Comparison of ENCODE assay signal across 20 cellular contexts in the genomic region with DNA sequence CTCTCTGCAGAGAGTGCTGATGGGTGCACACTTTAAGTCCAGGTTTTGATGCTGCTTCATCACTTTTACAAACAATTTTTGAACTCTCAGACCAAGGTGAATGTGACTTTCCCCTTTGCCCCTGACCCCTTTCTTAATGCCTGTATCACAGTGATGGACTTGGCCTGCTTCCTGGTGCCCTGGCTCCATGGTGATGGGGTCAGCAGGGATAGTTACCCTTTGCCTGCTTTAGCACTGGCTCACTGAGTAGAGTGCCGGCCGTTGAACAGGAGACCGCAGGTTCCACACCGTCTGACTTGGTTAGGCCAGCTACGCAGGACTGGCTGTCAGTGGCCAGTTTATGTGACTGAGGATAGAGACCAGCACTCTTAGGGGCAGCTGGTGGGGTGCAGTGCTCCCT. TPM values are rescaled to one million over a fixed set of nuclear protein-coding genes. Genes with fewer than 3 reads are reported as not detected.
"Had no signal": no experiment of that assay in that cellular context is flagged by ENCODE, and none has a peak within 500 bp of the region (broad histone marks: within the 10 kb centered on the region; RNA-seq: fewer than 3 reads in every experiment).

No MANE protein-coding gene starts in this region.

- DNase-seq: heart right ventricle; islet precursor cell; left ventricle myocardium superior; lower lobe of right lung; mammary epithelial cell; mesenchymal stem cell; naive thymus-derived CD8-positive, alpha-beta T cell; ovary; stimulated activated CD4-positive, alpha-beta T cell treated with anti-CD3 and anti-CD28 coated beads, Interleukin-12 subunit alpha, Interleukin-12 subunit beta, amount 100 ng/mL, for 4 hours; stimulated activated CD4-positive, alpha-beta T cell treated with anti-CD3 and anti-CD28 coated beads, Interleukin-15, amount 100 ng/mL, for 24 hours; stimulated activated CD4-positive, alpha-beta T cell treated with anti-CD3 and anti-CD28 coated beads, Interleukin-2, amount 100 ng/mL, for 24 hours; stimulated activated CD4-positive, alpha-beta T cell treated with anti-CD3 and anti-CD28 coated beads, Interleukin-4, amount 100 ng/mL, for 1 hour; stimulated activated naive B cell treated with anti-CD40 and anti-IgM and Interleukin-4, amounts not matched to agents 10 μg/mL and 1 μg/mL and 100 μg/mL, for 72 hours; substantia nigra; uterus had no signal

- H3K27me3 ChIP-seq: heart right ventricle, hepatocyte, ovary, right atrium auricular region, tibial nerve, uterus had no signal

- H3K4me3 ChIP-seq: heart right ventricle, hepatocyte, lower lobe of right lung, ovary, right atrium auricular region, skin epidermis, tibial nerve, uterus had no signal

- H2AFZ ChIP-seq: hepatocyte had no signal

- ATAC-seq: heart right ventricle; left ventricle myocardium superior; lower lobe of right lung; naive thymus-derived CD8-positive, alpha-beta T cell; sciatic nerve; stimulated activated naive B cell treated with anti-CD40 and anti-IgM and Interleukin-4, amounts not matched to agents 10 μg/mL and 1 μg/mL and 100 μg/mL, for 72 hours had no signal

- H3K27ac ChIP-seq: heart right ventricle, hepatocyte, lower lobe of right lung, ovary, right atrium auricular region, skin epidermis, tibial nerve, uterus had no signal

- H3K9me3 ChIP-seq: heart right ventricle, lower lobe of right lung, ovary, right atrium auricular region, tibial nerve, uterus had no signal

- H3K79me2 ChIP-seq: hepatocyte had no signal

- H3K4me2 ChIP-seq: hepatocyte had no signal

- H3K36me3 ChIP-seq: heart right ventricle, lower lobe of right lung, ovary, right atrium auricular region, tibial nerve, uterus had no signal

- H3K4me1 ChIP-seq: heart right ventricle, lower lobe of right lung, right atrium auricular region, tibial nerve, uterus had no signal

RNA-seq across cellular contexts. Expression of a gene that starts 40.1 kb away (rescaled TPM):
- polyA plus RNA-seq: hepatocyte had no signal
